ENCODE assay signal across 12 cellular contexts in the genomic region with DNA sequence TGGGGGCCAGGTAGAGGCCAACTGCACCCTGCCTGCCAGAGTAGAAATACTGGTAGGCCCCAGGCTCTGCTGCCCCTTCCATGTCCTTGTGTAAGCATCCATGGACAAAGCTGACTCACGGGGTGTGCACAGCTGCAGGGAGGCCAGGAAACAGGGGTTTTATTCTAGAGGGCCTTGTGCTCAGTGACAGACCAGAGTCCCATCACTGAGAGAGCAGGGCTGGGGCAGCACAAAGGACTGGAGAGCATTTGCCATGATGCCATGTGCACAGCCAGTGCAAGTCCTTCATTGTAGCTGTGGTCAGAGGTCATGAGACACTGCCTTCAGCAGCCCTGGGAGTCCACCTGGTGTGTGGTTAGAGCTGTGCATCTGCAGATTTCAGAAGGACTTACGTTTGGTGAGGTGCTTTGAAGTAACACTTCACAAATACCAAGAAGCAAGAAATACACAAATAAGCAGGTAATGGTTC. TPM values are rescaled to one million over a fixed set of nuclear protein-coding genes. Genes with fewer than 3 reads are reported as not detected.
DNase-seq lines count a peak whose midpoint lies in the region; ATAC-seq and TF ChIP-seq lines count a peak whose summit lies in the region.
"Had no signal": no experiment of that assay in that cellular context is flagged by ENCODE, and none has a peak within 500 bp of the region (broad histone marks: within the 10 kb centered on the region; RNA-seq: fewer than 3 reads in every experiment).

No MANE protein-coding gene starts in this region.

- H3K4me3 Mint-ChIP-seq in CD4-positive, alpha-beta memory T cell = peak overlapping the region; percentile 13 to 90 (median 66)
- H3K4me3 Mint-ChIP-seq in endodermal cell = no peak overlapping the region
- H3K4me3 Mint-ChIP-seq in natural killer cell = peak overlapping the region; percentile 49
- H3K4me3 Mint-ChIP-seq: WTC11 had no signal

- POLR2A ChIA-PET in CD4-positive, alpha-beta memory T cell (lab: Charles Lee; ENCODE audit: partially characterized antibody) = interaction anchor here (2.1 to 12.8 kb wide), 3 partner anchors 4 to 15 kb away, joined by 6 to 146 read pairs (median 146); partner anchors contain the start of gene ARF1

- H3K36me3 ChIP-seq in CD4-positive, alpha-beta memory T cell (ENCODE audit: insufficient read depth, low read length) = peaks cover 15% of the 10 kb centered on the region
- H3K36me3 ChIP-seq in endodermal cell (ENCODE audit: control insufficient read depth, insufficient read depth, low read length) (peaks cover 80% of the 10 kb centered on the region), vagina (peaks cover 0 to 5% of the 10 kb centered on the region in 2 donors), aorta (ENCODE audit: control insufficient read depth in 1 of 2, insufficient read depth in 2 of 2, low read length in 1 of 2) (no peaks in the 10 kb centered on the region)

- peaks cover 62 to 96% (median 79%) of the 10 kb centered on the region in 4 donors for H3K4me1 Mint-ChIP-seq in CD4-positive, alpha-beta memory T cell
- peaks cover 43% of the 10 kb centered on the region for H3K4me1 Mint-ChIP-seq in endodermal cell
- H3K4me1 Mint-ChIP-seq in natural killer cell = peaks cover 83 to 84% of the 10 kb centered on the region in 2 donors

- peaks cover 0 to 10% of the 10 kb centered on the region in 2 donors for H3K9me3 ChIP-seq in CD4-positive, alpha-beta memory T cell (ENCODE audit: control insufficient read depth in 1 of 2, low read length in 2 of 2)
- H3K9me3 ChIP-seq in endodermal cell (ENCODE audit: control insufficient read depth, low read length) (no peaks in the 10 kb centered on the region), vagina (peaks cover 9% of the 10 kb centered on the region), aorta (ENCODE audit: control insufficient read depth, low read length) (peaks cover 2% of the 10 kb centered on the region)

- H3K4me1 ChIP-seq in CD4-positive, alpha-beta memory T cell (ENCODE audit: insufficient read depth, low read length) = peaks cover 80% of the 10 kb centered on the region
- H3K4me1 ChIP-seq in endodermal cell (ENCODE audit: control insufficient read depth, insufficient read depth, low read length) (peaks cover 24% of the 10 kb centered on the region), vagina (peaks cover 83% of the 10 kb centered on the region), aorta (ENCODE audit: control insufficient read depth in 1 of 2, insufficient read depth in 2 of 2, low read length in 2 of 2) (peaks cover 0 to 11% of the 10 kb centered on the region in 2 donors)

- peak in 1 of 3 donors; percentile 9 for ATAC-seq in natural killer cell
- no peak for ATAC-seq in aorta (ENCODE audit: low FRiP score)
- ATAC-seq in omental fat pad (ENCODE audit: low FRiP score) = no peak
- ATAC-seq: WTC11 had no signal

- CTCF ChIA-PET in CD4-positive, alpha-beta memory T cell (lab: Charles Lee; ENCODE audit: partially characterized antibody) = interaction anchor here (1.3 kb wide), 1 partner anchor 40 kb away, joined by 4 read pairs; no protein-coding TSS in a partner anchor

- intact Hi-C loops in CD4-positive, alpha-beta memory T cell (cut with micrococcal nuclease) = no loop called here
- intact Hi-C loops in natural killer cell (cut with micrococcal nuclease) (no loop called here), vagina (cut with DNase I) (no loop called here), aorta (cut with DNase I) (no loop called here)

- peaks cover 31 to 62% of the 10 kb centered on the region in 2 donors for H3K36me3 Mint-ChIP-seq in CD4-positive, alpha-beta memory T cell
- H3K36me3 Mint-ChIP-seq in endodermal cell (ENCODE audit: low read depth) (peaks cover 53% of the 10 kb centered on the region), natural killer cell (peaks cover 7% of the 10 kb centered on the region)

- peak overlapping the region in 6 of 7 donors; percentile 47 to 99 (median 76) for H3K27ac Mint-ChIP-seq in CD4-positive, alpha-beta memory T cell
- H3K27ac Mint-ChIP-seq in endodermal cell (peak overlapping the region; percentile 74), natural killer cell (peak overlapping the region; percentile 92 to 94)
- H3K27ac Mint-ChIP-seq: WTC11 had no signal

- DNase-seq in CD4-positive, alpha-beta memory T cell = no peak
- DNase-seq in LNCaP clone FGC (ENCODE audit: low read depth) (peak; percentile 60), endodermal cell (peak; percentile 40), natural killer cell (no peak), vagina (ENCODE audit: extremely low spot score in 2 of 2) (no peak), aorta (no peak), omental fat pad (ENCODE audit: low spot score) (no peak)
- no peak for DNase-seq in activated CD4-positive, alpha-beta T cell treated with anti-CD3 and anti-CD28 coated beads, Interleukin-2, amount 50 U/mL, for 4 hours
- DNase-seq: DND-41; effector CD8-positive, alpha-beta T cell; NCI-H526 had no signal

- 0 out of 2 replicates have a peak, but pooled peaks have one; percentile 18 for TF ChIP-seq CTCF in LNCaP clone FGC (IDR thresholded peaks at IDR 0.05; ENCODE audit: control insufficient read depth, extremely low read depth, insufficient read depth)
- TF ChIP-seq CTCF in endodermal cell (conservative IDR thresholded peaks at IDR 0.05) = no peak
- no peak for TF ChIP-seq CTCF in natural killer cell (IDR thresholded peaks at IDR 0.05)
- TF ChIP-seq CTCF in vagina (IDR thresholded peaks at IDR 0.05) = no peak
- TF ChIP-seq CTCF in omental fat pad (IDR thresholded peaks at IDR 0.05) = no peak

- 86 to 95% methylated on average over 1 to 2 of the region's 2 CpGs for WGBS in endodermal cell (ENCODE audit: insufficient coverage in 1 of 2, insufficient read length in 1 of 2), 2 experiments
- 18 to 21% methylated on average over 2 of the region's 2 CpGs for WGBS in aorta, 2 donors

- no peaks in the 10 kb centered on the region for H3K27me3 ChIP-seq in CD4-positive, alpha-beta memory T cell (ENCODE audit: insufficient read depth, low read length)
- no peaks in the 10 kb centered on the region for H3K27me3 ChIP-seq in endodermal cell (ENCODE audit: control insufficient read depth, insufficient read depth, low read length, poor library complexity, severe bottlenecking)
- no peaks in the 10 kb centered on the region for H3K27me3 ChIP-seq in vagina
- no peaks in the 10 kb centered on the region for H3K27me3 ChIP-seq in aorta (ENCODE audit: control insufficient read depth in 1 of 2, insufficient read depth in 2 of 2, low read length in 1 of 2)

- H3K9ac ChIP-seq in endodermal cell (ENCODE audit: extremely low read depth, low read length, poor library complexity, severe bottlenecking) = no peak overlapping the region

- no peak overlapping the region for H3K4me3 ChIP-seq in CD4-positive, alpha-beta memory T cell (ENCODE audit: low read length in 2 of 2)
- H3K4me3 ChIP-seq in LNCaP clone FGC (ENCODE audit: low read depth, low read length) (peak overlapping the region; percentile 39), endodermal cell (ENCODE audit: low read length) (no peak overlapping the region), vagina (no peak overlapping the region), aorta (ENCODE audit: low read length in 2 of 2) (no peak overlapping the region)

- peaks cover 0 to 12% (median 9%) of the 10 kb centered on the region in 8 donors for H3K9me3 Mint-ChIP-seq in CD4-positive, alpha-beta memory T cell
- H3K9me3 Mint-ChIP-seq in endodermal cell = peaks cover 8% of the 10 kb centered on the region
- H3K9me3 Mint-ChIP-seq in natural killer cell = peaks cover 3 to 8% of the 10 kb centered on the region in 2 donors

- TF ChIP-seq POLR2A in vagina (IDR thresholded peaks at IDR 0.05) = no peak

- H3K27me3 Mint-ChIP-seq in CD4-positive, alpha-beta memory T cell = no peaks in the 10 kb centered on the region
- H3K27me3 Mint-ChIP-seq in endodermal cell (ENCODE audit: insufficient read depth) (no peaks in the 10 kb centered on the region), natural killer cell (ENCODE audit: low read depth in 2 of 2) (no peaks in the 10 kb centered on the region)

- peak overlapping the region; percentile 45 for H3K27ac ChIP-seq in CD4-positive, alpha-beta memory T cell (ENCODE audit: low read depth, low read length)
- H3K27ac ChIP-seq in endodermal cell (ENCODE audit: low read depth, low read length) (no peak overlapping the region), vagina (no peak overlapping the region), aorta (ENCODE audit: low read depth in 1 of 2, low read length in 2 of 2) (no peak overlapping the region)

RNA-seq across cellular contexts. Expression of gene ARF1, which starts 8.1 kb away (rescaled TPM):
- 100 to 1,000 TPM; 265 to 270 TPM for total RNA-seq in CD4-positive, alpha-beta memory T cell
- polyA plus RNA-seq in CD4-positive, alpha-beta memory T cell = 100 to 1,000 TPM; 493 to 600 TPM
- total RNA-seq in endodermal cell (100 to 1,000 TPM; 322 to 372 TPM), natural killer cell (100 to 1,000 TPM; 368 to 427 (median 424) TPM), vagina (295 TPM), aorta (100 to 1,000 TPM; 291 to 356 TPM), omental fat pad (100 to 1,000 TPM; 273 to 440 (median 369) TPM)
- polyA plus RNA-seq in endodermal cell (2013, experiment 1 of 2) = 397 TPM
- 397 TPM for polyA plus RNA-seq in endodermal cell (2013, experiment 2 of 2)
- 100 to 1,000 TPM; 232 to 349 TPM for polyA plus RNA-seq in aorta

RNA-seq across cellular contexts. Expression of gene C1orf35, which starts 12.5 kb away (rescaled TPM):
- total RNA-seq in CD4-positive, alpha-beta memory T cell = 10 to 100 TPM; 28.5 to 30.7 TPM
- polyA plus RNA-seq in CD4-positive, alpha-beta memory T cell = 10 to 100 TPM; 16.4 to 20.0 TPM
- total RNA-seq in endodermal cell (10 to 100 TPM; 31.6 to 34.0 TPM), natural killer cell (10 to 100 TPM; 18.9 to 21.6 (median 19.6) TPM), vagina (14.7 TPM), aorta (10 to 100 TPM in 1 of 2 donors, 1 to 10 TPM in 1; 7.9 to 11.4 TPM), omental fat pad (10 to 100 TPM in 2 of 4 donors, 1 to 10 TPM in 2; 5.1 to 17.2 (median 8.8) TPM)
- polyA plus RNA-seq in endodermal cell (2013, experiment 1 of 2) = 27.6 TPM
- 24.7 TPM for polyA plus RNA-seq in endodermal cell (2013, experiment 2 of 2)
- polyA plus RNA-seq in aorta = 10 to 100 TPM in 1 of 2 donors, 1 to 10 TPM in 1; 3.6 to 36.2 TPM

RNA-seq across cellular contexts. Expression of gene MRPL55, which starts 18.5 kb away (rescaled TPM):
- 10 to 100 TPM; 57.8 to 64.5 TPM for total RNA-seq in CD4-positive, alpha-beta memory T cell
- polyA plus RNA-seq in CD4-positive, alpha-beta memory T cell = 100 to 1,000 TPM; 108 to 157 TPM
- 10 to 100 TPM; 57.6 to 66.7 TPM for total RNA-seq in endodermal cell
- 72.3 TPM for polyA plus RNA-seq in endodermal cell (2013, experiment 1 of 2)
- 52.9 TPM for polyA plus RNA-seq in endodermal cell (2013, experiment 2 of 2)
- 10 to 100 TPM; 50.0 to 70.6 (median 64.1) TPM for total RNA-seq in natural killer cell
- total RNA-seq in vagina = 73.7 TPM
- total RNA-seq in aorta = 10 to 100 TPM; 27.4 to 35.4 TPM
- 100 to 1,000 TPM in 1 of 2 donors, 10 to 100 TPM in 1; 41.8 to 152 TPM for polyA plus RNA-seq in aorta
- total RNA-seq in omental fat pad = 10 to 100 TPM; 47.1 to 95.5 (median 71.7) TPM

RNA-seq across cellular contexts. Expression of gene GUK1, which starts 49.4 kb away (rescaled TPM):
- total RNA-seq in CD4-positive, alpha-beta memory T cell = 100 to 1,000 TPM; 179 to 185 TPM
- polyA plus RNA-seq in CD4-positive, alpha-beta memory T cell = 100 to 1,000 TPM; 382 to 488 TPM
- total RNA-seq in endodermal cell (100 to 1,000 TPM; 110 to 112 TPM), natural killer cell (100 to 1,000 TPM; 292 to 313 (median 308) TPM), vagina (299 TPM), aorta (100 to 1,000 TPM; 247 to 248 TPM), omental fat pad (100 to 1,000 TPM; 285 to 404 (median 308) TPM)
- polyA plus RNA-seq in endodermal cell (2013, experiment 1 of 2) = 121 TPM
- 115 TPM for polyA plus RNA-seq in endodermal cell (2013, experiment 2 of 2)
- polyA plus RNA-seq in aorta = 100 to 1,000 TPM; 660 to 973 TPM

RNA-seq across cellular contexts. Expression of gene GJC2, which starts 59.1 kb away (rescaled TPM):
- total RNA-seq in CD4-positive, alpha-beta memory T cell = under 1 TPM; 0.61 to 0.80 TPM
- not detected for polyA plus RNA-seq in CD4-positive, alpha-beta memory T cell
- total RNA-seq in endodermal cell (under 1 TPM; 0.53 to 0.60 TPM), natural killer cell (1 to 10 TPM; 1.0 to 2.2 (median 1.7) TPM), vagina (4.4 TPM), aorta (1 to 10 TPM; 4.3 to 4.5 TPM), omental fat pad (1 to 10 TPM; 1.9 to 5.5 (median 2.9) TPM)
- polyA plus RNA-seq in endodermal cell (2013, experiment 1 of 2) = 0.71 TPM
- 0.37 TPM for polyA plus RNA-seq in endodermal cell (2013, experiment 2 of 2)
- under 1 TPM; 0.50 to 0.87 TPM for polyA plus RNA-seq in aorta

Comparison
In these comparisons a context has a peak if more than half of its experiments do, and no peak if none do; other contexts are left out.
1. DNase-seq: peak in LNCaP clone FGC (single experiment) and endodermal cell (single experiment); none in CD4-positive, alpha-beta memory T cell (0 of 5), natural killer cell (single experiment), vagina (0 of 2), aorta (0 of 2), omental fat pad (single experiment) and activated CD4-positive, alpha-beta T cell treated with anti-CD3 and anti-CD28 coated beads, Interleukin-2, amount 50 U/mL, for 4 hours (0 of 2).
2. Peak in every context shown above with its lines, with median percentiles within 50 percentile points of each other: H3K27ac Mint-ChIP-seq.